8 cellular contexts compared by ENCODE assay signal in genomic region chr13:113562085-113562749, GRCh38. TPM values are rescaled to one million over a fixed set of nuclear protein-coding genes. Genes with fewer than 3 reads are reported as not detected.
DNase-seq lines count a peak whose midpoint lies in the region; ATAC-seq and TF ChIP-seq lines count a peak whose summit lies in the region.

No MANE protein-coding gene starts in this region.

- H3K4me1 ChIP-seq in prostate gland (replicated peaks): no peaks in the 10 kb centered on the region

- no peak overlapping the region for H3K27ac ChIP-seq in prostate gland

- in situ Hi-C loops in KBM-7 (cut with MboI; ENCODE audit: low pct_unique_long_range_greater_than_20kb, low sequenced_read_pairs): no loop called here

- intact Hi-C loops in left ventricle myocardium superior (cut with micrococcal nuclease) (no loop called here), prostate gland (cut with DNase I) (loop anchor here (5.0 kb wide), 1 partner anchor 105 kb away; no protein-coding TSS in a partner anchor)

- no peaks in the 10 kb centered on the region for H3K9me3 ChIP-seq in prostate gland

- TF ChIP-seq POLR2A in prostate gland (IDR thresholded peaks at IDR 0.05): no peak

- no peak overlapping the region for H3K4me3 ChIP-seq in prostate gland

- H3K36me3 ChIP-seq in prostate gland: no peaks in the 10 kb centered on the region

- DNase-seq in GM04504 (ENCODE audit: low read depth): peak; percentile 46
- DNase-seq in KBM-7: peak; percentile 81
- DNase-seq in RPMI7951 (ENCODE audit: low read depth): peak; percentile 54
- DNase-seq in amniotic stem cell (lab: John Stamatoyannopoulos, UW): peak; percentile 79
- peak; percentile 79 for DNase-seq in left ventricle myocardium superior
- DNase-seq in prostate gland (ENCODE audit: low spot score): peak; percentile 36

- ATAC-seq in left ventricle myocardium superior (peak; percentile 83), HG03108 (IDR thresholded peaks at IDR 0.05; ENCODE audit: unreplicated experiment) (no peak), HG03469 (IDR thresholded peaks at IDR 0.05; ENCODE audit: unreplicated experiment) (no peak)

- 20% methylated on average over 14 of the region's 14 CpGs for WGBS in prostate gland

- peak in 3 of 4 experiments; percentile 52 to 70 (median 61) for TF ChIP-seq CTCF in prostate gland (IDR thresholded peaks at IDR 0.05)

- no peaks in the 10 kb centered on the region for H3K27me3 ChIP-seq in prostate gland (replicated peaks; ENCODE audit: insufficient read depth)

RNA-seq across cellular contexts. Expression of gene TFDP1, which starts 22.3 kb away (rescaled TPM):
- 51.2 and 65.7 TPM in 2 replicates for total RNA-seq in RPMI7951 (2014; rRNA removed; shearing (Covaris generic))
- total RNA-seq in left ventricle myocardium superior (45.1 TPM), prostate gland (10 to 100 TPM; 50.1 to 62.4 TPM)
